8 cellular contexts compared by ENCODE assay signal in the genomic region with DNA sequence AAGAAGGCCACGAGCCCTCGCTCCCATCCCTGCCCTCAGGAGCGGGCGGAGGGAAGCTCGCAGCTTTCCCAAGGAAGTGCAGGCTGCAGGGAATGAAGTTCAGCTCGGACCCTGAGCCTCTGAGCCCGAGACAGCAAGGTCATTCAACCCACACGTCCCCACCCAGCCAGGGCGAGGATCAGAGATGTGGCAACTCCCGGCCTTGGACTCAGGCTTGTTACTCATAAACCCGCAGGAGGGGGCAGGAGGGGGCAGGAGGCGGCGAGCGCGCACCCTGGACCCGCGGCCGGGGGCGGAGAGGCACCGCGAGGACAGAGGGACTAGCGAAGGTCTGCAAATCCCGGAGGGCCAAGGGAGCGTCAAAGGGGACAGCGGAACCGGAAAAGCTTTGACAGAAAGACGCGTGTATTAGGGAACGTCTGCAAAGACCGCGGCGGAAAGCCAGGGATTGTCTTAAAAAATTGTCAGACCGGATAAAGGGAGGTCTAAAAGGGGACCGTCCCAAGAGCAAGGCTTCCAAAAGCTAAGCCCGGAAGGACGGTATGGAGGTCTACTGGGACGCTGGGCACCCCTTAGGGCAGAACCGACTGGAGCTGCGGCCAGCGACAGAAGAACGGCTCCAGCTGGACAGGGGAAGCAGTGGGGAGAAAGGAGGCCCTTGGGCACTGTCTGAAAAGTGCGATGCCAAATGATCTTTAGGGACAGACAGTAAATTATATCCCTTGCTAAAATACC. TPM values are rescaled to one million over a fixed set of nuclear protein-coding genes. Genes with fewer than 3 reads are reported as not detected.
DNase-seq lines count a peak whose midpoint lies in the region; ATAC-seq and TF ChIP-seq lines count a peak whose summit lies in the region.

No MANE protein-coding gene starts in this region.

- H3K4me3 Mint-ChIP-seq in naive thymus-derived CD4-positive, alpha-beta T cell = peak overlapping the region; percentile 93 to 100 (median 96)
- H3K4me3 Mint-ChIP-seq in stimulated activated memory B cell treated with anti-CD40 and anti-IgM and Interleukin-4, amounts not matched to agents 10 μg/mL and 1 μg/mL and 100 μg/mL, for 72 hours = peak overlapping the region; percentile 98

- POLR2A ChIA-PET in naive thymus-derived CD4-positive, alpha-beta T cell (lab: Charles Lee) = interaction anchor here (0.6 to 15.5 kb wide), 39 partner anchors 10 to 813 kb away, joined by 3 to 298 read pairs (median 5); partner anchors contain the start of genes CARMIL3, CBLN3, CHMP4A and EMC9

- H3K4me3 ChIP-seq in Jurkat, Clone E6-1 (ENCODE audit: low read length) = peak overlapping the region; percentile 60
- peak overlapping the region; percentile 50 to 89 (median 72) for H3K4me3 ChIP-seq in Peyer's patch
- peak overlapping the region; percentile 99 for H3K4me3 ChIP-seq in naive thymus-derived CD4-positive, alpha-beta T cell (ENCODE audit: low read length)

- H3K36me3 Mint-ChIP-seq in naive thymus-derived CD4-positive, alpha-beta T cell = peaks cover 5 to 32% (median 21%) of the 10 kb centered on the region in 5 donors
- peaks cover 33% of the 10 kb centered on the region for H3K36me3 Mint-ChIP-seq in stimulated activated memory B cell treated with anti-CD40 and anti-IgM and Interleukin-4, amounts not matched to agents 10 μg/mL and 1 μg/mL and 100 μg/mL, for 72 hours

- H3K9me3 ChIP-seq in Peyer's patch = no peaks in the 10 kb centered on the region
- no peaks in the 10 kb centered on the region for H3K9me3 ChIP-seq in naive thymus-derived CD4-positive, alpha-beta T cell (ENCODE audit: control insufficient read depth in 2 of 3, low read length in 3 of 3)

- peak overlapping the region; percentile 94 to 99 (median 97) for H3K27ac ChIP-seq in Peyer's patch
- H3K27ac ChIP-seq in naive thymus-derived CD4-positive, alpha-beta T cell (ENCODE audit: low read depth, low read length) = peak overlapping the region; percentile 93

- DNase-seq in DMS 273 treated with DMSO at 0.1 percent for 48 hours (lab: John Stamatoyannopoulos, UW) = peak; percentile 89
- DNase-seq in Jurkat, Clone E6-1 (ENCODE audit: low read depth, low spot score) = peak; percentile 88
- DNase-seq in Peyer's patch = peak; percentile 74 to 95 (median 94)
- peak; percentile 60 for DNase-seq in activated T-helper 1 cell treated with Interleukin-2 at 50 U/mL for 16 hours (ENCODE audit: low read depth)
- DNase-seq in fibroblast of gingiva (ENCODE audit: low read depth) = peak; percentile 91
- DNase-seq in naive thymus-derived CD4-positive, alpha-beta T cell = peak in 5 of 9 donors; percentile 62 to 89 (median 83)

- peaks cover 0 to 23% (median 0%) of the 10 kb centered on the region in 3 donors for H3K36me3 ChIP-seq in Peyer's patch
- peaks cover 0 to 30% (median 23%) of the 10 kb centered on the region in 3 experiments for H3K36me3 ChIP-seq in naive thymus-derived CD4-positive, alpha-beta T cell (ENCODE audit: control insufficient read depth in 2 of 3, insufficient read depth in 3 of 3, low read length in 3 of 3)

- peak in 1 of 6 experiments; percentile 10 for TF ChIP-seq CTCF in Peyer's patch (IDR thresholded peaks at IDR 0.05)

- peak; percentile 30 for ATAC-seq in GM21619 (IDR thresholded peaks at IDR 0.05; ENCODE audit: unreplicated experiment)
- ATAC-seq in naive thymus-derived CD4-positive, alpha-beta T cell = peak; percentile 26
- peak; percentile 57 for ATAC-seq in stimulated activated memory B cell treated with anti-CD40 and anti-IgM and Interleukin-4, amounts not matched to agents 10 μg/mL and 1 μg/mL and 100 μg/mL, for 72 hours

- peaks cover 0 to 3% (median 0%) of the 10 kb centered on the region in 5 donors for H3K27me3 Mint-ChIP-seq in naive thymus-derived CD4-positive, alpha-beta T cell
- no peaks in the 10 kb centered on the region for H3K27me3 Mint-ChIP-seq in stimulated activated memory B cell treated with anti-CD40 and anti-IgM and Interleukin-4, amounts not matched to agents 10 μg/mL and 1 μg/mL and 100 μg/mL, for 72 hours

- CTCF ChIA-PET in naive thymus-derived CD4-positive, alpha-beta T cell (lab: Charles Lee) = interaction anchor here (0.5 to 3.8 kb wide), 13 partner anchors 9 to 128 kb away, joined by 3 to 19 read pairs (median 4); partner anchors contain the start of genes EMC9, IRF9, PSME2 and RNF31

- H3K27me3 ChIP-seq in Peyer's patch = no peaks in the 10 kb centered on the region
- H3K27me3 ChIP-seq in naive thymus-derived CD4-positive, alpha-beta T cell (ENCODE audit: control insufficient read depth in 2 of 2, insufficient read depth in 2 of 2, low read length in 2 of 2) = no peaks in the 10 kb centered on the region

- H3K4me1 ChIP-seq in Peyer's patch = peaks cover 6 to 31% (median 10%) of the 10 kb centered on the region in 4 donors
- peaks cover 22 to 23% of the 10 kb centered on the region in 2 donors for H3K4me1 ChIP-seq in naive thymus-derived CD4-positive, alpha-beta T cell (ENCODE audit: control insufficient read depth in 2 of 2, insufficient read depth in 2 of 2, low read length in 2 of 2)

- intact Hi-C loops in naive thymus-derived CD4-positive, alpha-beta T cell (cut with micrococcal nuclease) = loop anchor here (1.0 to 10.0 kb wide), 24 partner anchors 20 to 1019 kb away; partner anchors contain the start of genes ACIN1 (in 2 of the 2), C14orf119 (in 2 of the 2), CHMP4A (in 2 of the 2) and EMC9 (in 2 of the 2)

- TF ChIP-seq POLR2A in Peyer's patch (IDR thresholded peaks at IDR 0.05) = peak; percentile 67 to 70

- peaks cover 22 to 43% (median 38%) of the 10 kb centered on the region in 7 donors for H3K4me1 Mint-ChIP-seq in naive thymus-derived CD4-positive, alpha-beta T cell
- peaks cover 36% of the 10 kb centered on the region for H3K4me1 Mint-ChIP-seq in stimulated activated memory B cell treated with anti-CD40 and anti-IgM and Interleukin-4, amounts not matched to agents 10 μg/mL and 1 μg/mL and 100 μg/mL, for 72 hours

- H3K27ac Mint-ChIP-seq in naive thymus-derived CD4-positive, alpha-beta T cell = peak overlapping the region; percentile 96 to 100 (median 99)
- H3K27ac Mint-ChIP-seq in stimulated activated memory B cell treated with anti-CD40 and anti-IgM and Interleukin-4, amounts not matched to agents 10 μg/mL and 1 μg/mL and 100 μg/mL, for 72 hours = peak overlapping the region; percentile 99

- peaks cover 0 to 6% (median 0%) of the 10 kb centered on the region in 11 donors for H3K9me3 Mint-ChIP-seq in naive thymus-derived CD4-positive, alpha-beta T cell
- H3K9me3 Mint-ChIP-seq in stimulated activated memory B cell treated with anti-CD40 and anti-IgM and Interleukin-4, amounts not matched to agents 10 μg/mL and 1 μg/mL and 100 μg/mL, for 72 hours = no peaks in the 10 kb centered on the region

RNA-seq across cellular contexts. Expression of gene DCAF11, which starts 0.6 kb away (rescaled TPM):
- polyA plus RNA-seq in Jurkat, Clone E6-1 (2012; ENCODE audit: insufficient read depth, insufficient read length) = 81.8 TPM
- 100 to 1,000 TPM; 113 to 214 (median 176) TPM for total RNA-seq in Peyer's patch
- 10 to 100 TPM; 71.9 to 90.1 (median 83.3) TPM for total RNA-seq in naive thymus-derived CD4-positive, alpha-beta T cell
- 10 to 100 TPM; 69.1 to 97.0 TPM for polyA plus RNA-seq in naive thymus-derived CD4-positive, alpha-beta T cell

RNA-seq across cellular contexts. Expression of gene NRL, which starts 0.8 kb away (rescaled TPM):
- 3.0 TPM for polyA plus RNA-seq in Jurkat, Clone E6-1 (2012; ENCODE audit: insufficient read depth, insufficient read length)
- total RNA-seq in Peyer's patch = 10 to 100 TPM in 2 of 4 donors, 1 to 10 TPM in 1, not detected in 1; 4.6 to 14.2 (median 13.5) TPM
- total RNA-seq in naive thymus-derived CD4-positive, alpha-beta T cell = 1 to 10 TPM; 2.1 to 4.5 (median 3.8) TPM
- 1 to 10 TPM; 2.2 to 2.6 TPM for polyA plus RNA-seq in naive thymus-derived CD4-positive, alpha-beta T cell

RNA-seq across cellular contexts. Expression of gene FITM1, which starts 16.5 kb away (rescaled TPM):
- not detected for polyA plus RNA-seq in Jurkat, Clone E6-1 (2012; ENCODE audit: insufficient read depth, insufficient read length)
- total RNA-seq in Peyer's patch = 10 to 100 TPM in 1 of 4 donors, 1 to 10 TPM in 2, not detected in 1; 2.6 to 11.3 (median 3.9) TPM
- total RNA-seq in naive thymus-derived CD4-positive, alpha-beta T cell = 1 to 10 TPM; 1.8 to 4.3 (median 2.0) TPM
- 1 to 10 TPM in 1 of 2 donors, under 1 TPM in 1; 0.48 to 1.2 TPM for polyA plus RNA-seq in naive thymus-derived CD4-positive, alpha-beta T cell

RNA-seq across cellular contexts. Expression of gene PCK2, which starts 19.9 kb away (rescaled TPM):
- 19.9 TPM for polyA plus RNA-seq in Jurkat, Clone E6-1 (2012; ENCODE audit: insufficient read depth, insufficient read length)
- 100 to 1,000 TPM in 3 of 4 donors, 10 to 100 TPM in 1; 53.6 to 820 (median 644) TPM for total RNA-seq in Peyer's patch
- total RNA-seq in naive thymus-derived CD4-positive, alpha-beta T cell = 10 to 100 TPM in 4 of 5 experiments, 1 to 10 TPM in 1; 9.1 to 56.2 (median 14.4) TPM
- 10 to 100 TPM in 1 of 2 donors, 1 to 10 TPM in 1; 7.2 to 14.5 TPM for polyA plus RNA-seq in naive thymus-derived CD4-positive, alpha-beta T cell

RNA-seq across cellular contexts. Expression of gene PSME1, which starts 22.0 kb away (rescaled TPM):
- 321 TPM for polyA plus RNA-seq in Jurkat, Clone E6-1 (2012; ENCODE audit: insufficient read depth, insufficient read length)
- total RNA-seq in Peyer's patch = 100 to 1,000 TPM; 114 to 289 (median 200) TPM
- total RNA-seq in naive thymus-derived CD4-positive, alpha-beta T cell = 100 to 1,000 TPM; 189 to 583 (median 202) TPM
- 100 to 1,000 TPM; 698 to 703 TPM for polyA plus RNA-seq in naive thymus-derived CD4-positive, alpha-beta T cell

Comparison
In these comparisons a context has a peak if more than half of its experiments do, and no peak if none do; other contexts are left out.
1. Peak in every context shown above with its lines: DNase-seq, ATAC-seq, H3K4me3 ChIP-seq and H3K27ac ChIP-seq.